ENCODE assay signal across 11 cellular contexts in the genomic region with DNA sequence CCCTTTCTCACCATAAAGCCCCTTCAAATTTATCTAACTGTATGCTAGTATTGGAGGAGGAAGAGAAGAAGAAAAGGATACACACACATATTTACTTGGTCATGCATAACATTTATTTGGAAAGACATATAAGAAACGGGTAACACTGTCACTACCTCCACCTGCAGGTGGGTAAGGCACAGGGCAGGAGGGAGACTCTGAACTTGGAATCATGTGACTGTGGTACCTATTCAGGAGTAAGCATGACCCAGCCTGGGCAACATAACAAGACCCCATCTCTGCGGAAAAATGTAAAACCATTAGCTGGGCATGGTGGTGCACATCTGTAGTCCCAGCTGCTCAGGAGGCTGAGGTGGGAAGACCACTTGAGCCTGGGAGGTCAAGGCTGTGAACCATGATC. TPM values are rescaled to one million over a fixed set of nuclear protein-coding genes. Genes with fewer than 3 reads are reported as not detected.
DNase-seq lines count a peak whose midpoint lies in the region; ATAC-seq and TF ChIP-seq lines count a peak whose summit lies in the region.
"Had no signal": no experiment of that assay in that cellular context is flagged by ENCODE, and none has a peak within 500 bp of the region (broad histone marks: within the 10 kb centered on the region; RNA-seq: fewer than 3 reads in every experiment).

No MANE protein-coding gene starts in this region.

- DNase-seq in NCI-H82 (lab: John Stamatoyannopoulos, UW), result peak; percentile 37
- no peak for DNase-seq in NCI-H82 treated with DMSO at 0.1 percent for 48 hours (lab: John Stamatoyannopoulos, UW; ENCODE audit: unreplicated experiment)
- peak; percentile 28 for DNase-seq in NB4 (ENCODE audit: low read depth)
- peak; percentile 5 for DNase-seq in cerebellar cortex (ENCODE audit: low spot score)
- peak; percentile 28 for DNase-seq in renal cortical epithelial cell (ENCODE audit: low read depth)
- DNase-seq in NK-92 (lab: John Stamatoyannopoulos, UW; ENCODE audit: unreplicated experiment), result no peak
- DNase-seq: activated CD4-positive, alpha-beta T cell treated with anti-CD3 and anti-CD28 coated beads, Interleukin-2, amount 50 U/mL, for 1 hour; activated naive CD8-positive, alpha-beta T cell treated with anti-CD3 and anti-CD28 coated beads for 36 hours had no signal

- ATAC-seq in HG03196 (IDR thresholded peaks at IDR 0.05; ENCODE audit: unreplicated experiment) (no peak), HG02610 (IDR thresholded peaks at IDR 0.05; ENCODE audit: unreplicated experiment) (no peak)

- no peak for TF ChIP-seq POLR2A in NB4 (IDR thresholded peaks at IDR 0.05; ENCODE audit: extremely low read depth, insufficient read length)

- peak; percentile 31 for TF ChIP-seq CTCF in NB4 (IDR thresholded peaks at IDR 0.05; ENCODE audit: low read depth, low read length)

- no peak overlapping the region for H3K4me3 ChIP-seq in NB4 (ENCODE audit: low read depth, low read length)

RNA-seq across cellular contexts. Expression of a gene that starts 1.4 kb away (rescaled TPM):
- total RNA-seq in renal cortical epithelial cell, result not detected in 2 replicates
- total RNA-seq: activated naive CD8-positive, alpha-beta T cell treated with anti-CD3 and anti-CD28 coated beads for 36 hours; lung microvascular endothelial cell had no signal

Comparison
In these comparisons a context has a peak if more than half of its experiments do, and no peak if none do; other contexts are left out.
1. DNase-seq: peak in NCI-H82 (single experiment), NB4 (single experiment), cerebellar cortex (single experiment) and renal cortical epithelial cell (single experiment); none in NCI-H82 treated with DMSO at 0.1 percent for 48 hours (single experiment) and NK-92 (single experiment).